Comparison of ENCODE assay signal across 14 cellular contexts in the genomic region with DNA sequence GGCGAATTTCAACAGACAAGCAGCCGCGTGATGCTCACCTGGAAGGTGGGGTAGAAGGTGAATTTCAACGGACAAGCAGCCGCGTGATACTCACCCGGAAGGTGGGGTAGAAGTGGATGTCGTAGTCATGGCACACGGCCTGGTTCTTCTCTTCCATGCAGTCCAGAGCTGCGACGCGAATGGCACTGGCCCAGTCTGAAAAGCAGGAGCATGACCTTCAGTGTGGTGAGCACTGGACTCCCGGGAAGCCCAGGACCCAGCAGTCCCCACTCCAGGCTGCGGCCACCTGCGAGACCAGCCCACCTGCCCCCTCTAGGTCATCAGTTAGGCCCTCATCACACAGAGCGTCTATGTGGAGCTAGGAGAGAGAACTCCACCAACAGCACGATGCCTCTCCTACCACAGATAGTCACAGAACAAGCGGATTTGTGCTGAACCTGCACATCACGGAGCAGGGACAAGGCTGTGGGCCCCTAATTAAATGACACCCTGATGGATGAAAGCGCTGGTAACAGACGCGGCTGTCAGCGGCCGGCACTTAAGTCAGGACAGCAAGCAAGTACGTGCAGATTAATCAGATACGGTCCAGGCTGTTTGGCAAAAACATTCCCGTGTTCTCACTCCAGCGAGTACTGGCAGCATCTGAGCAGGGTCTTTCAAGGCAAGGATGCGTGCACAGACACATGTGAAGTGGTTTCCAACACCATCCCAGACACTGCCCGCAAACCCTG. TPM values are rescaled to one million over a fixed set of nuclear protein-coding genes. Genes with fewer than 3 reads are reported as not detected.
"Had no signal": no experiment of that assay in that cellular context is flagged by ENCODE, and none has a peak within 500 bp of the region (broad histone marks: within the 10 kb centered on the region; RNA-seq: fewer than 3 reads in every experiment).

No MANE protein-coding gene starts in this region.

- H3K9me3 ChIP-seq: esophagus muscularis mucosa, lower lobe of right lung, transverse colon had no signal

- H3K27ac Mint-ChIP-seq: activated CD8-positive, alpha-beta T cell treated with anti-CD3 and anti-CD28 coated beads, Interleukin-2, amount 10 ng/mL, durations not matched to agents 7 days and 5 days had no signal

- H3K4me3 ChIP-seq: dorsolateral prefrontal cortex, esophagus muscularis mucosa, lower lobe of right lung, transverse colon had no signal

- H3K9me3 Mint-ChIP-seq: naive thymus-derived CD8-positive, alpha-beta T cell had no signal

- H3K27me3 Mint-ChIP-seq: naive thymus-derived CD8-positive, alpha-beta T cell; progenitor cell of endocrine pancreas had no signal

- H3K4me3 Mint-ChIP-seq: activated CD8-positive, alpha-beta T cell treated with anti-CD3 and anti-CD28 coated beads, Interleukin-2, amount 10 ng/mL, durations not matched to agents 7 days and 5 days had no signal

- H3K27ac ChIP-seq: dorsolateral prefrontal cortex, esophagus muscularis mucosa, lower lobe of right lung had no signal

- DNase-seq: aorta, left cardiac atrium had no signal

- H3K4me1 ChIP-seq: esophagus muscularis mucosa, lower lobe of right lung, transverse colon had no signal

- H3K27me3 ChIP-seq: dorsolateral prefrontal cortex, esophagus muscularis mucosa, transverse colon had no signal

- H3K36me3 ChIP-seq: transverse colon had no signal

RNA-seq across cellular contexts. Expression of a gene that starts 21.9 kb away (rescaled TPM):
- total RNA-seq: aorta; bronchial epithelial cell; chondrocyte; esophagus muscularis mucosa; fibroblast of villous mesenchyme; left cardiac atrium; lower lobe of right lung; naive thymus-derived CD8-positive, alpha-beta T cell; progenitor cell of endocrine pancreas; right cardiac atrium; transverse colon had no signal
- polyA plus RNA-seq: aorta; naive thymus-derived CD8-positive, alpha-beta T cell; right cardiac atrium; small intestine had no signal
